8 cellular contexts compared by ENCODE assay signal in genomic region chr20:31573555-31574295, GRCh38. TPM values are rescaled to one million over a fixed set of nuclear protein-coding genes. Genes with fewer than 3 reads are reported as not detected.
DNase-seq lines count a peak whose midpoint lies in the region; ATAC-seq and TF ChIP-seq lines count a peak whose summit lies in the region.

No MANE protein-coding gene starts in this region.

- H3K27ac Mint-ChIP-seq in chondrocyte (ENCODE audit: unreplicated experiment) (peak overlapping the region; percentile 94), natural killer cell (peak overlapping the region; percentile 88 to 92)

- H3K79me2 ChIP-seq in HCT116 (ENCODE audit: insufficient read depth, low read length), result 0 out of 2 replicates have a peak, but pooled peaks cover 7% of the 10 kb centered on the region

- TSS peak; percentile 93 for BruUV-seq in HCT116 (replicated peaks; lab: Mats Ljungman, UMichigan)

- DNase-seq in DMS53 treated with DMSO at 0.1 percent for 48 hours (lab: John Stamatoyannopoulos, UW; ENCODE audit: unreplicated experiment), result peak; percentile 89
- DNase-seq in HCT116 (ENCODE audit: low read depth, low spot score), result no peak
- DNase-seq in NCI-H345 treated with DMSO at 0.1 percent for 48 hours (lab: John Stamatoyannopoulos, UW; ENCODE audit: unreplicated experiment), result peak; percentile 78
- DNase-seq in chondrocyte (ENCODE audit: low spot score), result no peak
- DNase-seq in natural killer cell, result no peak
- DNase-seq in stimulated activated CD4-positive, alpha-beta T cell treated with anti-CD3 and anti-CD28 coated beads, Interleukin-4, amount 100 ng/mL, for 24 hours, result no peak
- no peak for DNase-seq in GM03348 (ENCODE audit: low spot score)

- H3K36me3 Mint-ChIP-seq in chondrocyte (ENCODE audit: low read depth), result no peaks in the 10 kb centered on the region
- no peaks in the 10 kb centered on the region for H3K36me3 Mint-ChIP-seq in natural killer cell

- RAD21 ChIA-PET in HCT116 (lab: Charles Lee; ENCODE audit: low non-redundant PET in 1 of 2, low total read pairs in 2 of 2, uncharacterized antibody in 2 of 2, unreplicated experiment in 2 of 2), result interaction anchor here (0.8 to 3.1 kb wide), 12 partner anchors 11 to 146 kb away, joined by 3 to 12 read pairs (median 6); partner anchors contain the start of gene ID1 (in 1 of the 2)

- no peaks in the 10 kb centered on the region for H3K27me3 Mint-ChIP-seq in chondrocyte (ENCODE audit: low read depth)
- H3K27me3 Mint-ChIP-seq in natural killer cell (ENCODE audit: low read depth in 2 of 2), result no peaks in the 10 kb centered on the region

- H3K4me1 Mint-ChIP-seq in chondrocyte (ENCODE audit: low read depth), result peaks cover 32% of the 10 kb centered on the region
- peaks cover 16 to 24% of the 10 kb centered on the region in 2 donors for H3K4me1 Mint-ChIP-seq in natural killer cell

- H3K4me3 Mint-ChIP-seq in chondrocyte (ENCODE audit: unreplicated experiment) (peak overlapping the region; percentile 83), natural killer cell (peak overlapping the region; percentile 93)

- POLR2A ChIA-PET in HCT116 (lab: Charles Lee), result interaction anchor here (0.8 to 28.6 kb wide), 11 partner anchors 8 to 143 kb away, joined by 3 to 1106 read pairs (median 9); partner anchors contain the start of gene ID1

- no peaks in the 10 kb centered on the region for H3K27me3 ChIP-seq in HCT116 (ENCODE audit: insufficient read depth, low read length)

- H4K20me1 ChIP-seq in HCT116 (ENCODE audit: insufficient read depth), result no peaks in the 10 kb centered on the region

- CTCF ChIA-PET in HCT116 (lab: Charles Lee), result interaction anchor here (0.6 to 10.8 kb wide), 11 partner anchors 8 to 150 kb away, joined by 3 to 256 read pairs (median 7); no protein-coding TSS in a partner anchor

- no peak for TF ChIP-seq RAD21 in HCT116 (IDR thresholded peaks at IDR 0.05; ENCODE audit: low read depth)

- H3K9me3 ChIP-seq in HCT116 (ENCODE audit: control insufficient read depth in 1 of 2, insufficient read depth in 1 of 2, low read depth in 1 of 2, low read length in 2 of 2), result no peaks in the 10 kb centered on the region

- TF ChIP-seq POLR2A in HCT116 (IDR thresholded peaks at IDR 0.05; ENCODE audit: borderline replicate concordance, extremely low read depth, insufficient read depth, insufficient read length), result no peak

- peak overlapping the region; percentile 95 for H3K9ac ChIP-seq in HCT116 (ENCODE audit: low read length)

- intact Hi-C loops in HCT116 (cut with micrococcal nuclease) (loop anchor here (1.0 kb wide), 2 partner anchors 20 to 35 kb away; no protein-coding TSS in a partner anchor), natural killer cell (cut with micrococcal nuclease) (no loop called here)

- H3K27ac ChIP-seq in HCT116 (ENCODE audit: low read depth, low read length), result peak overlapping the region; percentile 98

- H3K9me3 Mint-ChIP-seq in chondrocyte (ENCODE audit: low read depth), result peaks cover 3% of the 10 kb centered on the region
- no peaks in the 10 kb centered on the region for H3K9me3 Mint-ChIP-seq in natural killer cell

- no peaks in the 10 kb centered on the region for H3K9me2 ChIP-seq in HCT116 (ENCODE audit: insufficient read depth)

- H3K4me1 ChIP-seq in HCT116 (ENCODE audit: control insufficient read depth in 1 of 2, insufficient read depth in 2 of 2, low read length in 2 of 2), result peaks cover 65 to 71% of the 10 kb centered on the region in 2 experiments

- ATAC-seq in HCT116, result peak; percentile 9
- ATAC-seq in natural killer cell, result peak in 1 of 3 donors; percentile 1
- ATAC-seq in GM21515 (IDR thresholded peaks at IDR 0.05; ENCODE audit: unreplicated experiment), result no peak

- peak overlapping the region; percentile 80 for H3K4me2 ChIP-seq in HCT116 (ENCODE audit: low read length)

- TF ChIP-seq CTCF in HCT116 (IDR thresholded peaks at IDR 0.05 in 2 of 3, conservative IDR thresholded peaks at IDR 0.05 in 1 of 3; ENCODE audit: borderline replicate concordance in 1 of 3, insufficient read depth in 1 of 3, low read depth in 2 of 3, low read length in 2 of 3) (no peak), chondrocyte (IDR thresholded peaks at IDR 0.05) (no peak), natural killer cell (IDR thresholded peaks at IDR 0.05) (no peak)

- H3K4me3 ChIP-seq in HCT116 (replicated peaks in 1 of 2; ENCODE audit: low read depth in 1 of 2, low read length in 2 of 2), result peak overlapping the region; percentile 54 to 61

- H2AFZ ChIP-seq in HCT116 (ENCODE audit: low read depth, low read length, poor library complexity, severe bottlenecking), result no peak overlapping the region

- H3K36me3 ChIP-seq in HCT116 (ENCODE audit: control insufficient read depth in 1 of 2, insufficient read depth in 2 of 2, low read length in 2 of 2), result no peaks in the 10 kb centered on the region

TF ChIP-seq in HCT116, 20 proteins besides CTCF, POLR2A, EP300 and RAD21:
- TF ChIP-seq JUND (IDR thresholded peaks at IDR 0.05), result no peak
- 0 out of 2 replicates have a peak, but pooled peaks have one; percentile 41 for TF ChIP-seq ZFX (IDR thresholded peaks at IDR 0.05)

RNA-seq across cellular contexts. Expression of gene ID1, which starts 31.4 kb away (rescaled TPM):
- 811 TPM for total RNA-seq in HCT116 (2021; ENCODE audit: unreplicated experiment)
- polyA plus RNA-seq in HCT116 (2012), result 603 and 619 TPM in 2 replicates
- 7.7 to 73.7 TPM (median 9.0 TPM) in 3 replicates for total RNA-seq in chondrocyte
- 10 to 100 TPM in 1 of 3 donors, 1 to 10 TPM in 2; 5.6 to 10.1 (median 6.4) TPM for total RNA-seq in natural killer cell

RNA-seq across cellular contexts. Expression of gene HM13, which starts 59.5 kb away (rescaled TPM):
- total RNA-seq in HCT116 (2021; ENCODE audit: unreplicated experiment) (183 TPM), chondrocyte (228 to 277 TPM (median 269 TPM) in 3 replicates), natural killer cell (100 to 1,000 TPM in 2 of 3 donors, 10 to 100 TPM in 1; 97.5 to 135 (median 104) TPM)
- polyA plus RNA-seq in HCT116 (2012), result 181 and 193 TPM in 2 replicates

Comparison
In these comparisons a context has a peak if more than half of its experiments do, and no peak if none do; other contexts are left out.
1. DNase-seq: peak in DMS53 treated with DMSO at 0.1 percent for 48 hours (single experiment) and NCI-H345 treated with DMSO at 0.1 percent for 48 hours (single experiment); none in HCT116 (single experiment), chondrocyte (single experiment), natural killer cell (single experiment), stimulated activated CD4-positive, alpha-beta T cell treated with anti-CD3 and anti-CD28 coated beads, Interleukin-4, amount 100 ng/mL, for 24 hours (single experiment) and GM03348 (single experiment).
2. RNA of gene ID1, which starts 31.4 kb away (total RNA-seq): 811 TPM in HCT116 (single experiment); 7.7 to 73.7 TPM in chondrocyte and 5.6 to 10.1 TPM in natural killer cell; every median in the first group is over 10 times any median in the second.